In the genomic region with DNA sequence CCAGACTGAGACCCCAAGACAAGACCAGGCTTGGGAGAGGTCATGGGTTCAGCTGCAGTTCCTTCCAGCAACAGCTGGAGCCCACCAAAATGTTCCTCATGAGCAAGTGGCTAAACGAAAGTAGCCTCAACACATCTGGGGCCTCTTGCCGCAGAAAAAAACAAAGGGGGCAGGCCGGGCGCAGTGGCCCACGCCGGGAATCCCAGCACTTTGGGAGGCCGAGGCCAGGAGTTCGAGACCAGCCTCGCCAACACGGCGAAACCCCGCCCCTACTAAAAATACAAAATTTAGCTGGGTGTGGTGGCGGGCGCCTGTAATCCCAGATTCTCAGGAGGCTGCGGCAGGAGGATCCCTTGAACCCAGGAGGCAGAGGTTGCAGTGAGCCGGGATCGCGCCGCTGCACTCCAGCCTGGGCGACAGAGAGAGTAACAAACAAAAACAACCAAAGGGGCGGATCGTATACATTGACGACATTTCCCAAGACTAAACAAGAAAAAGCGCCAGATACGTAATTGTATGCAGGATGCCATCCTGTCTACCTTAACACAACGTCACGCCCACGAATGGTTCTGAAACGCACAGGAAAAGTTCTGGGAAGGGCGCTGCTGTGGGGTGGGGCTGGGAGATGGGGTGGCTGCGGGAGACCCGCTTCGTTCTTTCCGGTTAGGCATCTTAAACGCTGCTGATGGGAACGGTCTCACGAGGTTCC, we compare ENCODE assay signal across 8 cellular contexts. TPM values are rescaled to one million over a fixed set of nuclear protein-coding genes. Genes with fewer than 3 reads are reported as not detected.
A peak's percentile ranks its signal among the peaks of the same experiment; 100 is the strongest.
DNase-seq lines count a peak whose midpoint lies in the region; ATAC-seq and TF ChIP-seq lines count a peak whose summit lies in the region.

No MANE protein-coding gene starts in this region.

- no peaks in the 10 kb centered on the region for H3K27me3 Mint-ChIP-seq in CD8-positive, alpha-beta memory T cell
- no peaks in the 10 kb centered on the region for H3K27me3 Mint-ChIP-seq in endodermal cell (ENCODE audit: insufficient read depth)

- DNase-seq in CD8-positive, alpha-beta memory T cell: peak in 1 of 5 donors; percentile 26
- DNase-seq in endodermal cell (no peak), NCI-H510A (lab: John Stamatoyannopoulos, UW) (no peak), GDM1 (lab: John Stamatoyannopoulos, UW) (no peak), OCI-M1 (lab: John Stamatoyannopoulos, UW) (no peak)

- H3K4me1 ChIP-seq in CD8-positive, alpha-beta memory T cell (ENCODE audit: insufficient read depth, low read length): peaks cover 23% of the 10 kb centered on the region
- peaks cover 30% of the 10 kb centered on the region for H3K4me1 ChIP-seq in OCI-LY1 (ENCODE audit: insufficient read depth, low read length, severe bottlenecking)
- peaks cover 9% of the 10 kb centered on the region for H3K4me1 ChIP-seq in endodermal cell (ENCODE audit: control insufficient read depth, insufficient read depth, low read length)
- H3K4me1 ChIP-seq in neuron (ENCODE audit: insufficient read depth, low read length): peaks cover 25% of the 10 kb centered on the region

- WGBS in endodermal cell (ENCODE audit: insufficient coverage in 1 of 2, insufficient read length in 1 of 2), 2 experiments: 60 to 74% methylated on average over 30 to 37 of the region's 37 CpGs

- H3K9me3 ChIP-seq in CD8-positive, alpha-beta memory T cell (ENCODE audit: low read length): no peaks in the 10 kb centered on the region
- H3K9me3 ChIP-seq in OCI-LY1 (ENCODE audit: low read length): no peaks in the 10 kb centered on the region
- no peaks in the 10 kb centered on the region for H3K9me3 ChIP-seq in endodermal cell (ENCODE audit: control insufficient read depth, low read length)
- no peaks in the 10 kb centered on the region for H3K9me3 ChIP-seq in neuron (ENCODE audit: low read length)

- ATAC-seq in GM18505 (IDR thresholded peaks at IDR 0.05; ENCODE audit: unreplicated experiment): no peak

- H3K9ac ChIP-seq in OCI-LY1 (ENCODE audit: low read length) (peak overlapping the region; percentile 81), endodermal cell (ENCODE audit: extremely low read depth, low read length, poor library complexity, severe bottlenecking) (peak overlapping the region; percentile 57)

- H3K4me3 Mint-ChIP-seq in CD8-positive, alpha-beta memory T cell: peak overlapping the region; percentile 83 to 92 (median 86)
- peak overlapping the region; percentile 77 for H3K4me3 Mint-ChIP-seq in endodermal cell

- no peaks in the 10 kb centered on the region for H4K20me1 ChIP-seq in OCI-LY1 (ENCODE audit: insufficient read depth, low read length)

- no peak for TF ChIP-seq POLR2A in GM18505 (IDR thresholded peaks at IDR 0.05; ENCODE audit: borderline replicate concordance, extremely low read depth, insufficient read depth, insufficient read length)

- H3K36me3 ChIP-seq in CD8-positive, alpha-beta memory T cell (ENCODE audit: insufficient read depth, low read length): no peaks in the 10 kb centered on the region
- H3K36me3 ChIP-seq in OCI-LY1 (ENCODE audit: insufficient read depth, low read length) (peaks cover 22% of the 10 kb centered on the region), endodermal cell (ENCODE audit: control insufficient read depth, insufficient read depth, low read length) (peaks cover 33% of the 10 kb centered on the region), neuron (ENCODE audit: insufficient read depth, low read length) (peaks cover 42% of the 10 kb centered on the region)

- H3K9me2 ChIP-seq in OCI-LY1 (ENCODE audit: low read depth, low read length): no peaks in the 10 kb centered on the region

- peak overlapping the region; percentile 59 for H3K4me3 ChIP-seq in CD8-positive, alpha-beta memory T cell (ENCODE audit: low read length)
- peak overlapping the region; percentile 75 for H3K4me3 ChIP-seq in OCI-LY1 (ENCODE audit: low read depth, low read length, poor library complexity, severe bottlenecking)
- H3K4me3 ChIP-seq in endodermal cell (ENCODE audit: low read length): peak overlapping the region; percentile 91
- peak overlapping the region; percentile 82 for H3K4me3 ChIP-seq in neuron (ENCODE audit: low read length)

- peak overlapping the region; percentile 41 to 88 (median 73) for H3K27ac Mint-ChIP-seq in CD8-positive, alpha-beta memory T cell
- H3K27ac Mint-ChIP-seq in endodermal cell: peak overlapping the region; percentile 30

- H3K9me3 Mint-ChIP-seq in CD8-positive, alpha-beta memory T cell: no peaks in the 10 kb centered on the region
- no peaks in the 10 kb centered on the region for H3K9me3 Mint-ChIP-seq in endodermal cell

- peak overlapping the region; percentile 61 for H3K27ac ChIP-seq in CD8-positive, alpha-beta memory T cell (ENCODE audit: low read depth, low read length)
- H3K27ac ChIP-seq in OCI-LY1 (ENCODE audit: low read depth, low read length, poor library complexity, severe bottlenecking) (no peak overlapping the region), endodermal cell (ENCODE audit: low read depth, low read length) (no peak overlapping the region)

- no peaks in the 10 kb centered on the region for H3K79me2 ChIP-seq in OCI-LY1 (ENCODE audit: insufficient read depth, low read length)

- H3K4me2 ChIP-seq in OCI-LY1 (ENCODE audit: low read length): peak overlapping the region; percentile 94

- TF ChIP-seq CTCF in OCI-LY1 (IDR thresholded peaks at IDR 0.05; ENCODE audit: low read length) (no peak), endodermal cell (conservative IDR thresholded peaks at IDR 0.05) (no peak)

- peaks cover 0 to 41% (median 2%) of the 10 kb centered on the region in 3 donors for H3K36me3 Mint-ChIP-seq in CD8-positive, alpha-beta memory T cell
- peaks cover 25% of the 10 kb centered on the region for H3K36me3 Mint-ChIP-seq in endodermal cell (ENCODE audit: low read depth)

- no peak overlapping the region for H2AFZ ChIP-seq in OCI-LY1 (ENCODE audit: low read length)
- H2AFZ ChIP-seq in neuron (ENCODE audit: low read depth, low read length): no peak overlapping the region

- H3K4me1 Mint-ChIP-seq in CD8-positive, alpha-beta memory T cell: peaks cover 22 to 29% (median 22%) of the 10 kb centered on the region in 3 donors
- H3K4me1 Mint-ChIP-seq in endodermal cell: peaks cover 16% of the 10 kb centered on the region

- H3F3A ChIP-seq in OCI-LY1 (ENCODE audit: insufficient read depth, low read length): no peaks in the 10 kb centered on the region

- no peaks in the 10 kb centered on the region for H3K27me3 ChIP-seq in CD8-positive, alpha-beta memory T cell (ENCODE audit: insufficient read depth, low read length, poor library complexity, severe bottlenecking)
- H3K27me3 ChIP-seq in OCI-LY1 (ENCODE audit: insufficient read depth, low read length) (no peaks in the 10 kb centered on the region), endodermal cell (ENCODE audit: control insufficient read depth, insufficient read depth, low read length, poor library complexity, severe bottlenecking) (no peaks in the 10 kb centered on the region), neuron (ENCODE audit: insufficient read depth, low read length) (no peaks in the 10 kb centered on the region)

- CTCF ChIA-PET in CD8-positive, alpha-beta memory T cell (lab: Charles Lee): interaction anchor here (1.0 to 1.2 kb wide), 2 partner anchors 12 to 75 kb away, joined by 3 read pairs; partner anchors contain the start of gene DNLZ

- POLR2A ChIA-PET in CD8-positive, alpha-beta memory T cell (lab: Charles Lee): no interaction called here

RNA-seq across cellular contexts. Expression of gene INPP5E, which starts 1.7 kb away (rescaled TPM):
- 10 to 100 TPM; 18.0 to 19.2 TPM for total RNA-seq in CD8-positive, alpha-beta memory T cell
- 5.3 TPM for polyA plus RNA-seq in CD8-positive, alpha-beta memory T cell
- 10 to 100 TPM; 30.8 to 34.7 TPM for total RNA-seq in endodermal cell
- polyA plus RNA-seq in endodermal cell (2013, experiment 1 of 2): 22.6 TPM
- polyA plus RNA-seq in endodermal cell (2013, experiment 2 of 2): 19.3 TPM

RNA-seq across cellular contexts. Expression of gene PMPCA, which starts 27.5 kb away (rescaled TPM):
- total RNA-seq in CD8-positive, alpha-beta memory T cell: 100 to 1,000 TPM in 1 of 2 experiments, 10 to 100 TPM in 1; 96.4 to 101 TPM
- polyA plus RNA-seq in CD8-positive, alpha-beta memory T cell: 39.2 TPM
- total RNA-seq in endodermal cell: 10 to 100 TPM; 82.7 to 85.4 TPM
- 58.6 TPM for polyA plus RNA-seq in endodermal cell (2013, experiment 1 of 2)
- 51.4 TPM for polyA plus RNA-seq in endodermal cell (2013, experiment 2 of 2)

RNA-seq across cellular contexts. Expression of gene ENTR1, which starts 27.6 kb away (rescaled TPM):
- 10 to 100 TPM; 52.2 to 55.5 TPM for total RNA-seq in CD8-positive, alpha-beta memory T cell
- polyA plus RNA-seq in CD8-positive, alpha-beta memory T cell: 13.1 TPM
- 10 to 100 TPM; 76.6 to 83.1 TPM for total RNA-seq in endodermal cell
- 62.8 TPM for polyA plus RNA-seq in endodermal cell (2013, experiment 1 of 2)
- 58.4 TPM for polyA plus RNA-seq in endodermal cell (2013, experiment 2 of 2)

RNA-seq across cellular contexts. Expression of gene SNAPC4, which starts 38.0 kb away (rescaled TPM):
- 10 to 100 TPM; 22.1 to 23.6 TPM for total RNA-seq in CD8-positive, alpha-beta memory T cell
- 2.6 TPM for polyA plus RNA-seq in CD8-positive, alpha-beta memory T cell
- 10 to 100 TPM; 18.0 to 18.7 TPM for total RNA-seq in endodermal cell
- 14.5 TPM for polyA plus RNA-seq in endodermal cell (2013, experiment 1 of 2)
- polyA plus RNA-seq in endodermal cell (2013, experiment 2 of 2): 13.5 TPM

RNA-seq across cellular contexts. Expression of gene SEC16A, which starts 44.8 kb away (rescaled TPM):
- total RNA-seq in CD8-positive, alpha-beta memory T cell: 10 to 100 TPM; 75.5 to 78.0 TPM
- polyA plus RNA-seq in CD8-positive, alpha-beta memory T cell: 42.9 TPM
- total RNA-seq in endodermal cell: 10 to 100 TPM; 54.6 to 60.7 TPM
- polyA plus RNA-seq in endodermal cell (2013, experiment 1 of 2): 43.1 TPM
- polyA plus RNA-seq in endodermal cell (2013, experiment 2 of 2): 41.4 TPM
